24 cellular contexts compared by ENCODE assay signal in the genomic region with DNA sequence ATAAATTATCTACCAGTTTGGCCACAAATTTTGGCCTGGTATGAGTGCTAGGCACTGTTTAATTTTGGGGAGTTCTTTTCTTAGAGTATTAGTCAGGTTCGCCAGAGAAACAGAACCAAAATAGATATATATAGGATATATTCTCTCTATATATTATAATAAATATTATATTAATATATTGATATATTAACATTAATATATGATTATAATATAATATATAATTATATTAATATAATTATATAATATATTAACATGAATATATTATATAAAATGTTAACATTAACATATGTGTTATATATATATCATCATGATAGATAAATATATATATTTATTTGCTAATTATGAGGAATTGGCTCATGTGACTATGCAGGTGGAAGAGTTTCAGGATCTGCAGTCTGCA. TPM values are rescaled to one million over a fixed set of nuclear protein-coding genes. Genes with fewer than 3 reads are reported as not detected.
DNase-seq lines count a peak whose midpoint lies in the region; ATAC-seq and FAIRE-seq lines count a peak whose summit lies in the region.
"Had no signal": no experiment of that assay in that cellular context is flagged by ENCODE, and none has a peak within 500 bp of the region (broad histone marks: within the 10 kb centered on the region; RNA-seq: fewer than 3 reads in every experiment).

No MANE protein-coding gene starts in this region.

- H3K9me3 Mint-ChIP-seq in activated T-cell treated with anti-CD3 and anti-CD28 coated beads, Interleukin-2, amount 50 U/mL, for 24 hours: peaks cover 2% of the 10 kb centered on the region

- no peaks in the 10 kb centered on the region for H3K4me1 Mint-ChIP-seq in activated T-cell treated with anti-CD3 and anti-CD28 coated beads, Interleukin-2, amount 50 U/mL, for 24 hours (ENCODE audit: low read depth)
- H3K4me1 Mint-ChIP-seq: CD14-positive monocyte; CD8-positive, alpha-beta memory T cell had no signal

- no peak overlapping the region for H3K27ac Mint-ChIP-seq in activated T-cell treated with anti-CD3 and anti-CD28 coated beads, Interleukin-2, amount 50 U/mL, for 24 hours
- H3K27ac Mint-ChIP-seq: CD14-positive monocyte; CD4-positive, alpha-beta T cell; CD8-positive, alpha-beta memory T cell had no signal

- no peaks in the 10 kb centered on the region for H3K36me3 Mint-ChIP-seq in activated T-cell treated with anti-CD3 and anti-CD28 coated beads, Interleukin-2, amount 50 U/mL, for 24 hours (ENCODE audit: low read depth)
- H3K36me3 Mint-ChIP-seq: CD14-positive monocyte; CD8-positive, alpha-beta memory T cell had no signal

- H3K4me3 Mint-ChIP-seq in activated T-cell treated with anti-CD3 and anti-CD28 coated beads, Interleukin-2, amount 50 U/mL, for 24 hours: no peak overlapping the region
- H3K4me3 Mint-ChIP-seq: CD14-positive monocyte; CD4-positive, alpha-beta T cell; CD8-positive, alpha-beta memory T cell had no signal

- no peak for ATAC-seq in GM21825 (IDR thresholded peaks at IDR 0.05; ENCODE audit: unreplicated experiment)
- ATAC-seq: A549 had no signal

- H3K27me3 Mint-ChIP-seq in activated T-cell treated with anti-CD3 and anti-CD28 coated beads, Interleukin-2, amount 50 U/mL, for 24 hours: peaks cover 55% of the 10 kb centered on the region

- FAIRE-seq in A204.1 (lab: Jason Lieb, UNC) (peak; percentile 95), TTC549 (lab: Jason Lieb, UNC) (peak; percentile 70), frontal cortex (lab: Jason Lieb, UNC) (peak; percentile 73)
- FAIRE-seq: D721Med, GM12891, GM18507, H1 had no signal

- DNase-seq in frontal cortex (ENCODE audit: low spot score in 2 of 2) (no peak), NCI-H526 treated with DMSO at 0.1 percent for 48 hours (lab: John Stamatoyannopoulos, UW) (no peak)
- no peak for DNase-seq in activated T-cell treated with anti-CD3 and anti-CD28 coated beads, Interleukin-2, amount 50 U/mL, for 24 hours
- DNase-seq: ACHN; AML-193; BE2C; CD4-positive, alpha-beta T cell; CD8-positive, alpha-beta memory T cell; DMS 273 treated with DMSO at 0.1 percent for 48 hours; DMS79; EL; GF-D8; GM23248; H7; HCEC 1CT had no signal

RNA-seq across cellular contexts. Expression of gene OTUD7A, which starts 22.0 kb away (rescaled TPM):
- 6.9 TPM for total RNA-seq in frontal cortex
